10 cellular contexts compared by ENCODE assay signal in the genomic region with DNA sequence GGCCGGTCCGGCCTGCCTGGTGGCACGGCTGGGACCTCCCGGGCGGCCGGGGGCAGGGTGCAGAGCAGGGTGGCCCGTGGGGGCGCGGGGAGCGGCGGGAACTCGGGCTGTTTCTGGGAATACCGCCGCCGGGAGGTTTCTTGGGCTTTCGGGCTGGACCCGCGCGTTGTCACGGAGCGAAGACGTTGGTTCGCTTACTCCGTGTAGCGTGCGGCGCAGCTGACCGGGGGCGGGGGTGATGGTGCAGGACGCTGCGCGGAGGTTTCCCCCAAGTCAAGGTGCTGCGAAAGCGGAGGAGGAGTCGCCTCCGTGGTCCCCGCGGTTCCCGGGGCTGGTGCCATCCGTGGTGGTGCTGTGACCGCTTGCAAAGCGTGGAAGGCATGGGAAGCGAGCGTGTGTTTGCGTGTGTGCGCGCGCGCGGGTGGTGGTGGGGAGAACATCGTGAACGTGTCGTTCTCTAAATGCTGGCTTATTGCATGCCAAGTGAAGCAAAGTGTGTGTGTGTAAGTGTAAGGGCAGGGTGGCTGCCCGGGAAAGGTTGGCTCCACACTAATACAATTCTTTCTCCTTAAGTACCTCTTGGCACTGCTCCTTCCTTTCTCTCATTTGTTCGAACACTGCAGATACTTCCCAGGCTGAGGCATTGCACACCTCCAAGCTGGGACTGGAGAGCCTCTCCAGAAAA. TPM values are rescaled to one million over a fixed set of nuclear protein-coding genes. Genes with fewer than 3 reads are reported as not detected.
DNase-seq lines count a peak whose midpoint lies in the region; TF ChIP-seq lines count a peak whose summit lies in the region.
"Had no signal": no experiment of that assay in that cellular context is flagged by ENCODE, and none has a peak within 500 bp of the region (broad histone marks: within the 10 kb centered on the region; RNA-seq: fewer than 3 reads in every experiment).

No MANE protein-coding gene starts in this region.

- in situ Hi-C loops in HAP-1 (cut with MboI; ENCODE audit: low sequenced_read_pairs) = loop anchor here (25.0 kb wide), 1 partner anchor 344 kb away; no protein-coding TSS in a partner anchor
- in situ Hi-C loops in KBM-7 (cut with MboI; ENCODE audit: low pct_unique_long_range_greater_than_20kb, low sequenced_read_pairs) = no loop called here

- peak overlapping the region; percentile 68 to 88 for H3K27ac ChIP-seq in ascending aorta
- H3K27ac ChIP-seq in skin epidermis = no peak overlapping the region

- intact Hi-C loops in ascending aorta (cut with DNase I) = loop anchor here (1.0 to 10.0 kb wide), 2 partner anchors 148 to 343 kb away; no protein-coding TSS in a partner anchor

- H3K36me3 ChIP-seq in HAP-1 (replicated peaks) = no peaks in the 10 kb centered on the region
- no peaks in the 10 kb centered on the region for H3K36me3 ChIP-seq in ascending aorta
- H3K36me3 ChIP-seq in iPS-15b (ENCODE audit: control insufficient read depth, insufficient read depth, low read length) = no peaks in the 10 kb centered on the region

- DNase-seq in HAP-1 (ENCODE audit: low spot score in 2 of 2) = peak in 1 of 2 experiments; percentile 35
- no peak for DNase-seq in ascending aorta (ENCODE audit: low spot score in 2 of 2)
- DNase-seq in NCI-H1048 (lab: John Stamatoyannopoulos, UW) = no peak
- DNase-seq in DMS153 (lab: John Stamatoyannopoulos, UW) = no peak
- no peak for DNase-seq in KBM-7
- DNase-seq in GF-D8 (lab: John Stamatoyannopoulos, UW) = no peak
- DNase-seq: activated CD4-positive, alpha-beta T cell treated with anti-CD3 and anti-CD28 coated beads, Interleukin-2, amount 50 U/mL, for 48 hours; NCI-H1930 had no signal

- H3K4me3 ChIP-seq in HAP-1 (peak overlapping the region; percentile 27), ascending aorta (peak overlapping the region; percentile 73 to 90), iPS-15b (ENCODE audit: low read depth, low read length) (peak overlapping the region; percentile 55), skin epidermis (peak overlapping the region; percentile 6 to 46 (median 21))

- TF ChIP-seq CTCF in ascending aorta (IDR thresholded peaks at IDR 0.05) = no peak

- H3K9ac ChIP-seq in iPS-15b (ENCODE audit: low read depth, low read length) = no peak overlapping the region

- no peaks in the 10 kb centered on the region for H3K4me1 ChIP-seq in HAP-1
- peaks cover 0 to 4% of the 10 kb centered on the region in 2 donors for H3K4me1 ChIP-seq in ascending aorta
- H3K4me1 ChIP-seq in iPS-15b (ENCODE audit: control insufficient read depth, insufficient read depth, low read length) = peaks cover 14% of the 10 kb centered on the region

- no peaks in the 10 kb centered on the region for H3K9me3 ChIP-seq in HAP-1
- no peaks in the 10 kb centered on the region for H3K9me3 ChIP-seq in ascending aorta
- H3K9me3 ChIP-seq in iPS-15b (ENCODE audit: control insufficient read depth, insufficient read depth, low read length) = no peaks in the 10 kb centered on the region

- H3K27me3 ChIP-seq in HAP-1 (ENCODE audit: low read depth) (peaks cover 57% of the 10 kb centered on the region), ascending aorta (no peaks in the 10 kb centered on the region), iPS-15b (ENCODE audit: control insufficient read depth, insufficient read depth, low read length) (peaks cover 37% of the 10 kb centered on the region)

RNA-seq across cellular contexts. Expression of gene RYR2, which starts 1.1 kb away (rescaled TPM):
- total RNA-seq in ascending aorta = 15.2 TPM

RNA-seq across cellular contexts. Expression of gene MT1HL1, which starts 38.8 kb away (rescaled TPM):
- not detected for total RNA-seq in ascending aorta

Comparison
In these comparisons a context has a peak if more than half of its experiments do, and no peak if none do; other contexts are left out.
1. H3K4me3 ChIP-seq: peak in every context shown above with its lines; median percentile 82 in ascending aorta; 55 in iPS-15b; 27 in HAP-1; 21 in skin epidermis.
2. H3K27ac ChIP-seq: peak in ascending aorta (2 of 2); none in skin epidermis (0 of 21).